ENCODE assay signal across 9 cellular contexts in the genomic region with DNA sequence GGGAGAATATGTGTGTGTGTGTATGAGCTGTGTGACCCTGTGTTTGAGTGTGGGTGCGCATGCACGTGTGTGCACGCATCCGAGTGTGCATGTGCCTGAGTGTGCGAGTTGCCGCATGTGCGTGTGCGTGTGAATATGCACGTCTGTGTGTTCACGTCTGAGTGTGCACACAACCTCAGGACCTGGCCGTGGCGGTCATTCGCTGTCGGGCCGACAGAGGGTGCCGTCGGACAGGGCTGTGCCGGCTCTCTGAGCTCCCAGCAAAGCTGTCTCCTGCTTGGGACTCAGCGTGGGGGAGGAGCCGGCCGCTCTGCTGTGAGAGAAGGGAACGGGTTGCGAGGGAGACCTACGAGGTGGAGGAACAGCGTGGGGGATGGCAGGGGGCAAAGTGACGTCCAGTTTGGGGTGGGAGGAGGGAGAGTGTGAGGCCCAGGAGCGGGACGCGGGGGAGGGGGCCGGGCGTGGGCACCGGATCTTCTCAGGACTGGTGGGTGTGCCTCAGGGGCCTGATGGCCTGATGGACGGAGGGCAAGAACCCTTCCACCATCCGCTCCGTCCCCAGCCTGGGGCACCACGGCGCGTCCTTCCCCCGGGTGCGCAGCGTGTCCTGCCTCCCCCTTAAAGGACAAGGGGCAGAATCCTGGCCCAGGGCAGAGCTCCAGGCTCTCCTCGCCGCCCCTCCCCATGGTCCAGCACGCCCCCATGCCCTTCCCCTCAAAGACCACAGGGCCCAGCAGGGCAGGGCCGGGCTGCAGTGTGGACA. TPM values are rescaled to one million over a fixed set of nuclear protein-coding genes. Genes with fewer than 3 reads are reported as not detected.
DNase-seq lines count a peak whose midpoint lies in the region; ATAC-seq and TF ChIP-seq lines count a peak whose summit lies in the region.
"Had no signal": no experiment of that assay in that cellular context is flagged by ENCODE, and none has a peak within 500 bp of the region (broad histone marks: within the 10 kb centered on the region; RNA-seq: fewer than 3 reads in every experiment).

No MANE protein-coding gene starts in this region.

- H3K36me3 ChIP-seq in DND-41 (ENCODE audit: insufficient read depth, low read length) (no peaks in the 10 kb centered on the region), ascending aorta (no peaks in the 10 kb centered on the region), hepatocyte (replicated peaks; ENCODE audit: insufficient read depth, low read depth) (no peaks in the 10 kb centered on the region)

- H3K4me3 ChIP-seq in DND-41 (ENCODE audit: low read depth in 1 of 2, low read length in 2 of 2): no peak overlapping the region
- peak overlapping the region; percentile 18 to 49 for H3K4me3 ChIP-seq in ascending aorta
- no peak overlapping the region for H3K4me3 ChIP-seq in hepatocyte
- peak overlapping the region; percentile 26 for H3K4me3 ChIP-seq in retinal pigment epithelial cell (ENCODE audit: low read length)

- peak; percentile 93 for DNase-seq in DND-41
- DNase-seq in HCEC 1CT: peak; percentile 74
- DNase-seq in NCI-H146 treated with DMSO at 0.1 percent for 48 hours (lab: John Stamatoyannopoulos, UW; ENCODE audit: unreplicated experiment): peak; percentile 72
- peak; percentile 81 for DNase-seq in T-helper 9 cell
- DNase-seq in ascending aorta (ENCODE audit: low spot score in 2 of 2): peak; percentile 33 to 90
- DNase-seq in hepatocyte (ENCODE audit: low spot score): peak; percentile 94
- no peak for DNase-seq in retinal pigment epithelial cell (ENCODE audit: low read depth)

- H2AFZ ChIP-seq in DND-41 (ENCODE audit: low read depth, low read length) (no peak overlapping the region), hepatocyte (no peak overlapping the region)

- no peaks in the 10 kb centered on the region for H3K9me3 ChIP-seq in DND-41 (ENCODE audit: insufficient read depth, low read length, severe bottlenecking)
- H3K9me3 ChIP-seq in ascending aorta: no peaks in the 10 kb centered on the region
- H3K9me3 ChIP-seq in hepatocyte (ENCODE audit: low read depth): no peaks in the 10 kb centered on the region

- H3K4me2 ChIP-seq in DND-41 (ENCODE audit: insufficient read depth, low read length): peak overlapping the region; percentile 50
- peak overlapping the region; percentile 76 for H3K4me2 ChIP-seq in hepatocyte

- H3K79me2 ChIP-seq in DND-41 (ENCODE audit: insufficient read depth, low read length) (no peaks in the 10 kb centered on the region), hepatocyte (no peaks in the 10 kb centered on the region)

- ATAC-seq in DND-41 (ENCODE audit: insufficient read depth, low read depth): peak; percentile 97
- ATAC-seq in HG03097 (IDR thresholded peaks at IDR 0.05; ENCODE audit: low FRiP score, unreplicated experiment): no peak

- peaks cover 11% of the 10 kb centered on the region for H3K4me1 ChIP-seq in DND-41 (ENCODE audit: insufficient read depth, low read length)
- peaks cover 0 to 2% of the 10 kb centered on the region in 2 donors for H3K4me1 ChIP-seq in ascending aorta
- peaks cover 10% of the 10 kb centered on the region for H3K4me1 ChIP-seq in hepatocyte (ENCODE audit: insufficient read depth)

- H3K27me3 ChIP-seq in DND-41 (ENCODE audit: insufficient read depth, low read length, poor library complexity) (no peaks in the 10 kb centered on the region), ascending aorta (no peaks in the 10 kb centered on the region), hepatocyte (peaks cover 41% of the 10 kb centered on the region)

- H4K20me1 ChIP-seq in DND-41 (ENCODE audit: insufficient read depth, low read length) (no peaks in the 10 kb centered on the region), hepatocyte (ENCODE audit: insufficient read depth, poor library complexity, severe bottlenecking) (no peaks in the 10 kb centered on the region)

- WGBS in hepatocyte (ENCODE audit: low lambda C conversion rate, missing lambda C conversion rate): 2% methylated on average over 23 of the region's 45 CpGs

- intact Hi-C loops in ascending aorta (cut with DNase I): loop anchor here (1.0 to 2.0 kb wide), 2 partner anchors 37 to 72 kb away; no protein-coding TSS in a partner anchor

- H3K9ac ChIP-seq in DND-41 (ENCODE audit: low read depth, low read length): no peak overlapping the region

- H3K9me2 ChIP-seq in hepatocyte (replicated peaks; ENCODE audit: insufficient read depth): no peaks in the 10 kb centered on the region

- H3K27ac ChIP-seq in DND-41 (ENCODE audit: low read length): peak overlapping the region; percentile 38; the same call in 1 of the 2 replicates
- H3K27ac ChIP-seq in ascending aorta: no peak overlapping the region
- no peak overlapping the region for H3K27ac ChIP-seq in hepatocyte

- TF ChIP-seq CTCF in DND-41 (IDR thresholded peaks at IDR 0.05; ENCODE audit: borderline replicate concordance, extremely low read depth, low read length, poor library complexity, severe bottlenecking): peak; percentile 99
- TF ChIP-seq CTCF in ascending aorta (IDR thresholded peaks at IDR 0.05): peak; percentile 86 to 90 (median 90)
- TF ChIP-seq CTCF in hepatocyte (IDR thresholded peaks at IDR 0.05; ENCODE audit: poor library complexity): peak; percentile 85
- peak; percentile 87 for TF ChIP-seq CTCF in retinal pigment epithelial cell (conservative IDR thresholded peaks at IDR 0.05; ENCODE audit: low read depth, low read length)

RNA-seq across cellular contexts. Expression of a gene that starts 19.9 kb away (rescaled TPM):
- total RNA-seq in ascending aorta (30.0 TPM), hepatocyte (17.3 and 26.9 TPM in 2 replicates)
- 83.9 and 113 TPM in 2 replicates for polyA plus RNA-seq in hepatocyte
- total RNA-seq: skeletal muscle tissue had no signal

RNA-seq across cellular contexts. Expression of a gene that starts 34.3 kb away (rescaled TPM):
- total RNA-seq in ascending aorta: not detected
- total RNA-seq in hepatocyte: not detected in 2 replicates
- polyA plus RNA-seq in hepatocyte: not detected in 2 replicates
- total RNA-seq: skeletal muscle tissue had no signal

RNA-seq across cellular contexts. Expression of a gene that starts 34.5 kb away (rescaled TPM):
- total RNA-seq in ascending aorta: 9.2 TPM
- 35.4 and 35.5 TPM in 2 replicates for total RNA-seq in hepatocyte
- polyA plus RNA-seq in hepatocyte: 16.5 and 17.9 TPM in 2 replicates

RNA-seq across cellular contexts. Expression of a gene that starts 46.1 kb away (rescaled TPM):
- total RNA-seq in ascending aorta (42.4 TPM), hepatocyte (31.5 and 31.6 TPM in 2 replicates)
- polyA plus RNA-seq in hepatocyte: 23.7 and 26.5 TPM in 2 replicates

Comparison
In these comparisons a context has a peak if more than half of its experiments do, and no peak if none do; other contexts are left out.
1. H3K4me3 ChIP-seq: peak in ascending aorta (2 of 2) and retinal pigment epithelial cell (single experiment); none in DND-41 (0 of 2) and hepatocyte (single experiment).
2. Peak in every context shown above with its lines, with median percentiles within 50 percentile points of each other: CTCF ChIP-seq.